ENCODE assay signal across 1 cellular context in genomic region chr15:80744411-80744810, GRCh38.
TF ChIP-seq lines count a peak whose summit lies in the region.

No MANE protein-coding gene starts in this region.

TF ChIP-seq in IMR-90, 13 proteins besides CTCF, POLR2A, EP300 and RAD21:
- TF ChIP-seq RCOR1 (IDR thresholded peaks at IDR 0.05; ENCODE audit: insufficient replicate concordance, low read length) (no peak), ELK1 (IDR thresholded peaks at IDR 0.05; ENCODE audit: borderline replicate concordance, low read depth, low read length) (no peak), CHD1 (IDR thresholded peaks at IDR 0.05; ENCODE audit: low read depth, low read length) (no peak), NFE2L2 (IDR thresholded peaks at IDR 0.05; ENCODE audit: low read depth, low read length) (no peak), FOS (IDR thresholded peaks at IDR 0.05; ENCODE audit: low read depth, low read length) (no peak), MXI1 (IDR thresholded peaks at IDR 0.05; ENCODE audit: borderline replicate concordance, low read depth, low read length) (no peak), MAZ (IDR thresholded peaks at IDR 0.05; ENCODE audit: borderline replicate concordance, low read depth, low read length) (no peak), SMC3 (IDR thresholded peaks at IDR 0.05; ENCODE audit: low read depth, low read length) (no peak)
